ENCODE assay signal across 9 cellular contexts in genomic region chr5:43773032-43773830, GRCh38.
A peak's percentile ranks its signal among the peaks of the same experiment; 100 is the strongest.
DNase-seq lines count a peak whose midpoint lies in the region; ATAC-seq and TF ChIP-seq lines count a peak whose summit lies in the region.
"Had no signal": no experiment of that assay in that cellular context is flagged by ENCODE, and none has a peak within 500 bp of the region (broad histone marks: within the 10 kb centered on the region; RNA-seq: fewer than 3 reads in every experiment).

No MANE protein-coding gene starts in this region.

- POLR2A ChIA-PET in CD4-positive, alpha-beta memory T cell (lab: Charles Lee; ENCODE audit: partially characterized antibody) = no interaction called here

- no peaks in the 10 kb centered on the region for H3F3A ChIP-seq in Loucy (ENCODE audit: low read depth)

- H3K4me2 ChIP-seq in Loucy (ENCODE audit: low read depth, low read length, poor library complexity, severe bottlenecking) = peak overlapping the region; percentile 39

- peaks cover 0 to 2% of the 10 kb centered on the region in 2 donors for H3K27me3 Mint-ChIP-seq in CD4-positive, alpha-beta memory T cell

- H3K36me3 ChIP-seq in Loucy (ENCODE audit: insufficient read depth, low read length) (no peaks in the 10 kb centered on the region), brain microvascular endothelial cell (replicated peaks) (no peaks in the 10 kb centered on the region)
- no peaks in the 10 kb centered on the region for H3K36me3 ChIP-seq in CD4-positive, alpha-beta memory T cell (ENCODE audit: insufficient read depth, low read length)

- no peaks in the 10 kb centered on the region for H3K27me3 ChIP-seq in Loucy (ENCODE audit: insufficient read depth, low read length, poor library complexity, severe bottlenecking)
- H3K27me3 ChIP-seq in brain microvascular endothelial cell (replicated peaks) = no peaks in the 10 kb centered on the region
- no peaks in the 10 kb centered on the region for H3K27me3 ChIP-seq in CD4-positive, alpha-beta memory T cell (ENCODE audit: insufficient read depth, low read length)

- no peaks in the 10 kb centered on the region for H4K20me1 ChIP-seq in Loucy (ENCODE audit: insufficient read depth, low read length, poor library complexity, severe bottlenecking)

- no peaks in the 10 kb centered on the region for H3K9me2 ChIP-seq in Loucy (replicated peaks; ENCODE audit: low read depth, low read length)

- in situ Hi-C loops in brain microvascular endothelial cell (cut with HindIII; ENCODE audit: low pct_ligation_motif_present, low sequenced_read_pairs) = no loop called here

- no peak overlapping the region for H3K27ac Mint-ChIP-seq in CD4-positive, alpha-beta memory T cell

- CTCF ChIA-PET in CD4-positive, alpha-beta memory T cell (lab: Charles Lee; ENCODE audit: partially characterized antibody) = no interaction called here

- no peaks in the 10 kb centered on the region for H3K36me3 Mint-ChIP-seq in CD4-positive, alpha-beta memory T cell

- peak overlapping the region; percentile 7 for H3K4me3 ChIP-seq in Loucy (ENCODE audit: low read length, poor library complexity, severe bottlenecking)
- H3K4me3 ChIP-seq in brain microvascular endothelial cell (ENCODE audit: low read depth, low read length) = no peak overlapping the region
- no peak overlapping the region for H3K4me3 ChIP-seq in CD4-positive, alpha-beta memory T cell (ENCODE audit: low read length in 2 of 2)

- peak overlapping the region; percentile 86 for H3K27ac ChIP-seq in brain microvascular endothelial cell
- H3K27ac ChIP-seq in CD4-positive, alpha-beta memory T cell (ENCODE audit: low read depth, low read length) = no peak overlapping the region

- no peaks in the 10 kb centered on the region for H3K4me1 Mint-ChIP-seq in CD4-positive, alpha-beta memory T cell

- peaks cover 11% of the 10 kb centered on the region for H3K4me1 ChIP-seq in Loucy (ENCODE audit: insufficient read depth, low read length, poor library complexity, severe bottlenecking)
- no peaks in the 10 kb centered on the region for H3K4me1 ChIP-seq in CD4-positive, alpha-beta memory T cell (ENCODE audit: insufficient read depth, low read length)

- TF ChIP-seq CTCF in Loucy (conservative IDR thresholded peaks at IDR 0.05; ENCODE audit: low read length) = no peak
- TF ChIP-seq CTCF in brain microvascular endothelial cell (IDR thresholded peaks at IDR 0.05; ENCODE audit: low read depth, low read length, missing control alignments) = no peak

- H3K9me3 ChIP-seq in Loucy (ENCODE audit: insufficient read depth, low read depth, low read length) = no peaks in the 10 kb centered on the region
- H3K9me3 ChIP-seq in CD4-positive, alpha-beta memory T cell (ENCODE audit: control insufficient read depth in 1 of 2, low read length in 2 of 2) = no peaks in the 10 kb centered on the region

- H3K9ac ChIP-seq in Loucy (ENCODE audit: low read depth, low read length, poor library complexity, severe bottlenecking) = no peak overlapping the region

- H3K9me3 Mint-ChIP-seq in CD4-positive, alpha-beta memory T cell = peaks cover 0 to 4% (median 0%) of the 10 kb centered on the region in 8 donors

- H3K4me3 Mint-ChIP-seq in CD4-positive, alpha-beta memory T cell = no peak overlapping the region

- H3K79me2 ChIP-seq in Loucy (ENCODE audit: insufficient read depth, low read length) = no peaks in the 10 kb centered on the region

- ATAC-seq in HG03439 (IDR thresholded peaks at IDR 0.05; ENCODE audit: unreplicated experiment) (no peak), GM21723 (IDR thresholded peaks at IDR 0.05; ENCODE audit: unreplicated experiment) (no peak)

- peak overlapping the region; percentile 1; the same call in 1 of the 2 replicates for H2AFZ ChIP-seq in Loucy (ENCODE audit: low read length)

- DNase-seq in EH (ENCODE audit: low read depth) (peak; percentile 58), brain microvascular endothelial cell (peak; percentile 40), myocyte (ENCODE audit: low read depth) (peak; percentile 26), NCI-H146 (lab: John Stamatoyannopoulos, UW) (no peak)
- no peak for DNase-seq in CD4-positive, alpha-beta memory T cell
- DNase-seq: effector CD4-positive, alpha-beta T cell had no signal

- intact Hi-C loops in CD4-positive, alpha-beta memory T cell (cut with micrococcal nuclease) = no loop called here

Comparison
In these comparisons a context has a peak if more than half of its experiments do, and no peak if none do; other contexts are left out.
1. DNase-seq: peak in EH (single experiment), brain microvascular endothelial cell (single experiment) and myocyte (single experiment); none in NCI-H146 (single experiment) and CD4-positive, alpha-beta memory T cell (0 of 5).